8 cellular contexts compared by ENCODE assay signal in the genomic region with DNA sequence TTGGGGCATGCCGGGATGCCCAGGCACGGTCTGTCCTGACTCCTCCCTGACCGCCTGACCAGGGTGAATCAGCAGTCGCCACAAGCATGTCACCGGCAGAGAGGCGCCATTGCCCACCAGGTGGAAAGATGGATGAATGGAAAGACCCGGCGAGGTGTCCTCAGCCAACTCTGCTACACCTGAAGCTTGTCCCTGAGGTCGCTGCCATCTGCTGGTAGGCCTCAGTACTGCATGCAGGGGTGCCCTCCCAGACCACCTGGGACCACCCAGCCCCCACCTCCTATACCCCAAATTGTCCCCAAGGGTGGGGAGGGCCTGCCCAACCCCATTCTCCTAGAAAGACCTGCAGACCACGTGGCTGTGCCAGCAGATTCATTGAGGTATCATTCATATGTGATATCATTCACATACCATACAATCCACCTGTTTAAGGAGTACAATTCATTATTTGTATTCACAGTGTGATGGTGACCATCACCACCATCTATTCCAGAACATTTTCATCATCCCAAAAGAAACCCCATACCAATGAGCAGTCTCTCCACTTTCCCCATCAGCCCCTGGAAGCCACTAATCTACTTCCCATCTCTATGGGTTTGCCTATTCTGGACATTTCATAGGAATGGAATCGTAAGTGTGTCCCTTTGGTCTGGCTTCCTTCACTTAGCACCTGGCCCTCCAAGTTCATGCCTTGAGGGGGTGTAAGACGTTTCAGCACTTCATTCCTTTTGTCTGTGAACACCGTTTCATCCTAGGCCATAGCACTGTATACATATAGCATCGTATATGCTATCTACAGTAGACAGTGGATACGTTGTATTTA. TPM values are rescaled to one million over a fixed set of nuclear protein-coding genes. Genes with fewer than 3 reads are reported as not detected.
DNase-seq lines count a peak whose midpoint lies in the region; ATAC-seq and TF ChIP-seq lines count a peak whose summit lies in the region.

No MANE protein-coding gene starts in this region.

- H3K9ac ChIP-seq in endodermal cell (ENCODE audit: extremely low read depth, low read length, poor library complexity, severe bottlenecking), result no peak overlapping the region

- H3K4me1 ChIP-seq in endodermal cell (ENCODE audit: control insufficient read depth, insufficient read depth, low read length), result no peaks in the 10 kb centered on the region
- H3K4me1 ChIP-seq in psoas muscle, result no peaks in the 10 kb centered on the region

- intact Hi-C loops in psoas muscle (cut with DNase I), result loop anchor here in 1 of 2 donors (5.0 kb wide), 1 partner anchor 114 kb away; no protein-coding TSS in a partner anchor

- H3K9me3 ChIP-seq in endodermal cell (ENCODE audit: control insufficient read depth, low read length) (no peaks in the 10 kb centered on the region), psoas muscle (no peaks in the 10 kb centered on the region)

- TF ChIP-seq CTCF in endodermal cell (conservative IDR thresholded peaks at IDR 0.05) (peak; percentile 98), psoas muscle (IDR thresholded peaks at IDR 0.05) (peak; percentile 44)

- H3K4me3 Mint-ChIP-seq in endodermal cell, result no peak overlapping the region

- ATAC-seq in SK-N-SH treated with all-trans-retinoic acid at 6 μM for 48 hours, result peak; percentile 66
- no peak for ATAC-seq in psoas muscle
- ATAC-seq in HG03097 (IDR thresholded peaks at IDR 0.05; ENCODE audit: low FRiP score, unreplicated experiment), result no peak
- no peak for ATAC-seq in GM21423 (IDR thresholded peaks at IDR 0.05; ENCODE audit: unreplicated experiment)
- ATAC-seq in GM21786 (IDR thresholded peaks at IDR 0.05; ENCODE audit: unreplicated experiment), result no peak

- H3K27ac ChIP-seq in endodermal cell (ENCODE audit: low read depth, low read length), result no peak overlapping the region
- H3K27ac ChIP-seq in psoas muscle, result no peak overlapping the region

- H3K36me3 ChIP-seq in endodermal cell (ENCODE audit: control insufficient read depth, insufficient read depth, low read length) (no peaks in the 10 kb centered on the region), psoas muscle (ENCODE audit: insufficient read depth in 1 of 2, low read depth in 1 of 2) (no peaks in the 10 kb centered on the region)

- 55 to 64% methylated on average over 7 to 15 of the region's 15 CpGs for whole genome bisulfite sequencing in endodermal cell (ENCODE audit: insufficient coverage in 1 of 2, insufficient read length in 1 of 2), 2 experiments
- 37 to 40% (median 38%) methylated on average over 15 of the region's 15 CpGs for WGBS in psoas muscle, 3 donors

- no peaks in the 10 kb centered on the region for H3K36me3 Mint-ChIP-seq in endodermal cell (ENCODE audit: low read depth)

- no peaks in the 10 kb centered on the region for H3K27me3 ChIP-seq in endodermal cell (ENCODE audit: control insufficient read depth, insufficient read depth, low read length, poor library complexity, severe bottlenecking)
- H3K27me3 ChIP-seq in psoas muscle (ENCODE audit: insufficient read depth in 3 of 3, low read length in 2 of 3), result peaks cover 0 to 9% (median 0%) of the 10 kb centered on the region in 3 donors

- peaks cover 6% of the 10 kb centered on the region for H3K27me3 Mint-ChIP-seq in endodermal cell (ENCODE audit: insufficient read depth)

- H3K4me3 ChIP-seq in endodermal cell (ENCODE audit: low read length), result no peak overlapping the region
- H3K4me3 ChIP-seq in psoas muscle, result no peak overlapping the region

- H3K9me3 Mint-ChIP-seq in endodermal cell, result peaks cover 2% of the 10 kb centered on the region

- H3K4me1 Mint-ChIP-seq in endodermal cell, result no peaks in the 10 kb centered on the region

- DNase-seq in NCI-H748 (lab: John Stamatoyannopoulos, UW; ENCODE audit: unreplicated experiment), result peak; percentile 65
- DNase-seq in NCI-H748 treated with DMSO at 0.1 percent for 48 hours (lab: John Stamatoyannopoulos, UW), result no peak
- DNase-seq in endodermal cell, result peak; percentile 95
- no peak for DNase-seq in psoas muscle

- peak overlapping the region; percentile 64 for H3K27ac Mint-ChIP-seq in endodermal cell

TF ChIP-seq in SK-N-SH treated with all-trans-retinoic acid at 6 μM for 48 hours, 23 proteins besides CTCF, POLR2A, EP300 and RAD21:
- TF ChIP-seq, protein P1, sequence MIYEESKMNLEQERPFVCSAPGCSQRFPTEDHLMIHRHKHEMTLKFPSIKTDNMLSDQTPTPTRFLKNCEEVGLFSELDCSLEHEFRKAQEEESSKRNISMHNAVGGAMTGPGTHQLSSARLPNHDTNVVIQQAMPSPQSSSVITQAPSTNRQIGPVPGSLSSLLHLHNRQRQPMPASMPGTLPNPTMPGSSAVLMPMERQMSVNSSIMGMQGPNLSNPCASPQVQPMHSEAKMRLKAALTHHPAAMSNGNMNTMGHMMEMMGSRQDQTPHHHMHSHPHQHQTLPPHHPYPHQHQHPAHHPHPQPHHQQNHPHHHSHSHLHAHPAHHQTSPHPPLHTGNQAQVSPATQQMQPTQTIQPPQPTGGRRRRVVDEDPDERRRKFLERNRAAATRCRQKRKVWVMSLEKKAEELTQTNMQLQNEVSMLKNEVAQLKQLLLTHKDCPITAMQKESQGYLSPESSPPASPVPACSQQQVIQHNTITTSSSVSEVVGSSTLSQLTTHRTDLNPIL (CRISPR knock-in tag; IDR thresholded peaks at IDR 0.05; ENCODE audit: low read depth), result no peak
- TF ChIP-seq ESRRG (CRISPR knock-in tag; IDR thresholded peaks at IDR 0.05) (no peak), OSR1 (CRISPR knock-in tag; IDR thresholded peaks at IDR 0.05) (no peak)

RNA-seq across cellular contexts. Expression of a gene that starts 17.5 kb away (rescaled TPM):
- not detected for total RNA-seq in endodermal cell
- polyA plus RNA-seq in endodermal cell (2013, experiment 1 of 2), result 0.39 TPM
- polyA plus RNA-seq in endodermal cell (2013, experiment 2 of 2), result 0.41 TPM
- not detected for total RNA-seq in psoas muscle
- not detected for polyA plus RNA-seq in psoas muscle

RNA-seq across cellular contexts. Expression of a gene that starts 26.6 kb away (rescaled TPM):
- 1 to 10 TPM in 1 of 2 donors, under 1 TPM in 1; 0.27 to 3.5 TPM for total RNA-seq in endodermal cell
- 0.46 TPM for polyA plus RNA-seq in endodermal cell (2013, experiment 1 of 2)
- 0.08 TPM for polyA plus RNA-seq in endodermal cell (2013, experiment 2 of 2)
- not detected for total RNA-seq in psoas muscle
- not detected for polyA plus RNA-seq in psoas muscle

Comparison
In these comparisons a context has a peak if more than half of its experiments do, and no peak if none do; other contexts are left out.
1. DNase-seq: peak in NCI-H748 (single experiment) and endodermal cell (single experiment); none in NCI-H748 treated with DMSO at 0.1 percent for 48 hours (single experiment) and psoas muscle (0 of 2).